ENCODE assay signal across 18 cellular contexts in genomic region chr1:216422821-216423529, GRCh38. TPM values are rescaled to one million over a fixed set of nuclear protein-coding genes. Genes with fewer than 3 reads are reported as not detected.
DNase-seq lines count a peak whose midpoint lies in the region; ATAC-seq, FAIRE-seq and TF ChIP-seq lines count a peak whose summit lies in the region.
"Had no signal": no experiment of that assay in that cellular context is flagged by ENCODE, and none has a peak within 500 bp of the region (broad histone marks: within the 10 kb centered on the region; RNA-seq: fewer than 3 reads in every experiment).

Gene USH2A, minus strand, starts transcription at chr1:216423448. Its CDS starts 1,112 bp downstream, at chr1:216422336.

- H3K4me1 Mint-ChIP-seq in activated CD4-positive, alpha-beta memory T cell treated with anti-CD3 and anti-CD28 coated beads for 36 hours (ENCODE audit: low read depth) = no peaks in the 10 kb centered on the region
- H3K4me1 Mint-ChIP-seq: activated CD4-positive, alpha-beta memory T cell treated with anti-CD3 and anti-CD28 coated beads, Interleukin-2, amount 10 ng/mL, durations not matched to agents 7 days and 5 days; memory B cell had no signal

- H3K36me3 Mint-ChIP-seq in activated CD4-positive, alpha-beta memory T cell treated with anti-CD3 and anti-CD28 coated beads for 36 hours = no peaks in the 10 kb centered on the region
- H3K36me3 Mint-ChIP-seq: memory B cell had no signal

- 15 to 25% methylated on average over 5 of the region's 5 CpGs for WGBS in body of pancreas, 2 donors
- 24 to 31% methylated on average over 5 of the region's 5 CpGs for WGBS in pancreas, 2 donors

- no peaks in the 10 kb centered on the region for H3K27me3 Mint-ChIP-seq in activated CD4-positive, alpha-beta memory T cell treated with anti-CD3 and anti-CD28 coated beads for 36 hours
- H3K27me3 Mint-ChIP-seq: activated CD4-positive, alpha-beta memory T cell treated with anti-CD3 and anti-CD28 coated beads, Interleukin-2, amount 10 ng/mL, durations not matched to agents 7 days and 5 days; dendritic cell treated with granulocyte-macrophage colony-stimulating factor and Interleukin-4, amounts not matched to agents 40 ng/mL and 50 ng/mL, for 4 days; memory B cell had no signal

- FAIRE-seq in pancreas (lab: Jason Lieb, UNC) = no peak

- TF ChIP-seq POLR2A in body of pancreas (IDR thresholded peaks at IDR 0.05) = no peak

- CTCF ChIA-PET in activated CD4-positive, alpha-beta memory T cell treated with anti-CD3 and anti-CD28 coated beads for 36 hours (lab: Charles Lee) = no interaction called here

- intact Hi-C loops in body of pancreas (cut with DNase I) (no loop called here), pancreas (cut with DNase I) (no loop called here)
- intact Hi-C loops in activated CD4-positive, alpha-beta memory T cell treated with anti-CD3 and anti-CD28 coated beads for 36 hours (cut with micrococcal nuclease) = no loop called here

- POLR2A ChIA-PET in activated CD4-positive, alpha-beta memory T cell treated with anti-CD3 and anti-CD28 coated beads for 36 hours (lab: Charles Lee) = no interaction called here

- H3K27me3 ChIP-seq in body of pancreas = no peaks in the 10 kb centered on the region
- no peaks in the 10 kb centered on the region for H3K27me3 ChIP-seq in pancreas
- no peaks in the 10 kb centered on the region for H3K27me3 ChIP-seq in effector memory CD4-positive, alpha-beta T cell (replicated peaks; ENCODE audit: control insufficient read depth, insufficient read depth, low read length, poor library complexity, severe bottlenecking)

- H3K27ac Mint-ChIP-seq in activated CD4-positive, alpha-beta memory T cell treated with anti-CD3 and anti-CD28 coated beads for 36 hours = no peak within 1 kb of the TSS
- H3K27ac Mint-ChIP-seq: activated CD4-positive, alpha-beta memory T cell treated with anti-CD3 and anti-CD28 coated beads, Interleukin-2, amount 10 ng/mL, durations not matched to agents 7 days and 5 days; dendritic cell treated with granulocyte-macrophage colony-stimulating factor and Interleukin-4, amounts not matched to agents 40 ng/mL and 50 ng/mL, for 4 days; memory B cell had no signal

- H3K36me3 ChIP-seq in body of pancreas (replicated peaks in 1 of 2; ENCODE audit: insufficient read depth in 1 of 2, low read depth in 2 of 2) (no peaks in the 10 kb centered on the region), pancreas (no peaks in the 10 kb centered on the region)
- H3K36me3 ChIP-seq in effector memory CD4-positive, alpha-beta T cell (ENCODE audit: control insufficient read depth, insufficient read depth, low read length) = no peaks in the 10 kb centered on the region

- H3K4me3 ChIP-seq in body of pancreas (no peak within 1 kb of the TSS), pancreas (no peak within 1 kb of the TSS)
- H3K4me3 ChIP-seq in effector memory CD4-positive, alpha-beta T cell (ENCODE audit: insufficient read depth, low read depth, low read length, poor library complexity, severe bottlenecking) = no peak within 1 kb of the TSS
- H3K4me3 ChIP-seq: skin epidermis had no signal

- H3K27ac ChIP-seq in body of pancreas = no peak within 1 kb of the TSS
- no peak within 1 kb of the TSS for H3K27ac ChIP-seq in pancreas
- H3K27ac ChIP-seq in effector memory CD4-positive, alpha-beta T cell (ENCODE audit: insufficient read depth, low read length, poor library complexity, severe bottlenecking) = no peak within 1 kb of the TSS
- H3K27ac ChIP-seq: C4-2B, skin epidermis had no signal

- no peak within 1 kb of the TSS for H3K4me3 Mint-ChIP-seq in activated CD4-positive, alpha-beta memory T cell treated with anti-CD3 and anti-CD28 coated beads for 36 hours
- H3K4me3 Mint-ChIP-seq: activated CD4-positive, alpha-beta memory T cell treated with anti-CD3 and anti-CD28 coated beads, Interleukin-2, amount 10 ng/mL, durations not matched to agents 7 days and 5 days; dendritic cell treated with granulocyte-macrophage colony-stimulating factor and Interleukin-4, amounts not matched to agents 40 ng/mL and 50 ng/mL, for 4 days; memory B cell had no signal

- no peak for TF ChIP-seq CTCF in body of pancreas (IDR thresholded peaks at IDR 0.05)
- no peak for TF ChIP-seq CTCF in pancreas (IDR thresholded peaks at IDR 0.05)

- peaks cover 4% of the 10 kb centered on the region for H3K9me3 Mint-ChIP-seq in activated CD4-positive, alpha-beta memory T cell treated with anti-CD3 and anti-CD28 coated beads for 36 hours
- H3K9me3 Mint-ChIP-seq: activated CD4-positive, alpha-beta memory T cell treated with anti-CD3 and anti-CD28 coated beads, Interleukin-2, amount 10 ng/mL, durations not matched to agents 7 days and 5 days; dendritic cell treated with granulocyte-macrophage colony-stimulating factor and Interleukin-4, amounts not matched to agents 40 ng/mL and 50 ng/mL, for 4 days; memory B cell had no signal

- H3K4me1 ChIP-seq in body of pancreas (peaks cover 6% of the 10 kb centered on the region), pancreas (peaks cover 2 to 7% (median 4%) of the 10 kb centered on the region in 3 donors)
- H3K4me1 ChIP-seq in effector memory CD4-positive, alpha-beta T cell (ENCODE audit: control insufficient read depth, insufficient read depth, low read length, poor library complexity, severe bottlenecking) = no peaks in the 10 kb centered on the region

- H3K9me3 ChIP-seq in body of pancreas = no peaks in the 10 kb centered on the region
- H3K9me3 ChIP-seq in pancreas = no peaks in the 10 kb centered on the region
- no peaks in the 10 kb centered on the region for H3K9me3 ChIP-seq in effector memory CD4-positive, alpha-beta T cell (ENCODE audit: control insufficient read depth, low read length)

- peak; percentile 47 for ATAC-seq in body of pancreas
- peak in 3 of 4 donors; percentile 36 to 78 (median 72) for ATAC-seq in pancreas
- ATAC-seq in GM18519 (IDR thresholded peaks at IDR 0.05; ENCODE audit: low FRiP score, unreplicated experiment) = no peak
- ATAC-seq in HG03097 (IDR thresholded peaks at IDR 0.05; ENCODE audit: low FRiP score, unreplicated experiment) = no peak

- DNase-seq in NCI-H1092 treated with DMSO at 0.1 percent for 48 hours (lab: John Stamatoyannopoulos, UW) (peak; percentile 69), NCI-H2196 (lab: John Stamatoyannopoulos, UW; ENCODE audit: unreplicated experiment) (peak; percentile 43), body of pancreas (peak; percentile 21 to 65 (median 44)), pancreas (peak in 4 of 6 donors; percentile 23 to 54 (median 26))
- no peak for DNase-seq in activated CD4-positive, alpha-beta memory T cell treated with anti-CD3 and anti-CD28 coated beads for 36 hours
- no peak for DNase-seq in effector memory CD4-positive, alpha-beta T cell
- DNase-seq: activated CD4-positive, alpha-beta memory T cell treated with anti-CD3 and anti-CD28 coated beads, Interleukin-2, amount 10 ng/mL, durations not matched to agents 7 days and 5 days; activated effector memory CD4-positive, alpha-beta T cell treated with anti-CD3 and anti-CD28 coated beads, Interleukin-2, amount 50 U/mL, for 16 hours; aorta; HCEC 1CT; Karpas-422; Right ventricle myocardium superior had no signal

RNA-seq across cellular contexts. Expression of gene USH2A, which starts in this region (rescaled TPM):
- total RNA-seq in body of pancreas (under 1 TPM; 0.26 to 0.33 TPM), pancreas (under 1 TPM; 0.03 to 0.28 (median 0.06) TPM)
- polyA plus RNA-seq in pancreas = under 1 TPM; 0.04 to 0.26 TPM
- not detected for total RNA-seq in activated CD4-positive, alpha-beta memory T cell treated with anti-CD3 and anti-CD28 coated beads for 36 hours
- total RNA-seq: activated CD4-positive, alpha-beta memory T cell treated with anti-CD3 and anti-CD28 coated beads, Interleukin-2, amount 10 ng/mL, durations not matched to agents 7 days and 5 days; aorta had no signal

Comparison
In these comparisons a context has a peak if more than half of its experiments do, and no peak if none do; other contexts are left out.
1. Peak in DNase-seq and ATAC-seq in body of pancreas; RNA of the gene not detected or under 1 TPM.
2. Peak in DNase-seq and ATAC-seq in pancreas; RNA of the gene not detected or under 1 TPM.
3. DNase-seq: peak in NCI-H1092 treated with DMSO at 0.1 percent for 48 hours (single experiment) and NCI-H2196 (single experiment); none in activated CD4-positive, alpha-beta memory T cell treated with anti-CD3 and anti-CD28 coated beads for 36 hours (single experiment) and effector memory CD4-positive, alpha-beta T cell (0 of 3).